In the genomic region with DNA sequence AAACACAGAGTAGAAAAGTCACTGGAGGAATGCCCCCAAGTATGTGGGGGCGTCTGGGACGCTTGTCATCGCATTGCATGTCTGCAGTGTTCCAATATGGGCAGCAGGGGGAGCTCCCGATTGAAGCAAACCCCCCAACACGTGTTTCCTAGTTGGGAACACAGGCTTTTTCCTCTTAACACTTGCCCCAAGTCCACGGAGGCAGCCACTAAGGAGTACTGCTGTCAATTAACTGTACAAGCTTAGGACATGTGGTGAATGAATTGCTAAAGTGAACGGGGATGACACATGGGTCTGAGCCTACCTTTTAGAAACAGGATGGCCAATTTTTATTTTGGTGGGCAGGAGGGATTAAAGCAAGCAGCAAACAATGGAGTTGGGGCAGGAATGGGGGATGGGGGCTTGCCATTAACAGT, we compare ENCODE assay signal across 8 cellular contexts. TPM values are rescaled to one million over a fixed set of nuclear protein-coding genes. Genes with fewer than 3 reads are reported as not detected.
DNase-seq lines count a peak whose midpoint lies in the region; ATAC-seq and TF ChIP-seq lines count a peak whose summit lies in the region.

No MANE protein-coding gene starts in this region.

- H3K4me1 Mint-ChIP-seq in type B pancreatic cell (ENCODE audit: unreplicated experiment) = peaks cover 8% of the 10 kb centered on the region

- peak; percentile 52 for ATAC-seq in HG02642 (IDR thresholded peaks at IDR 0.05; ENCODE audit: poor library complexity, unreplicated experiment)

- DNase-seq in NCI-H2081 treated with DMSO at 0.1 percent for 48 hours (lab: John Stamatoyannopoulos, UW) = peak; percentile 3
- DNase-seq in astrocyte of the cerebellum (ENCODE audit: low read depth) = peak; percentile 20
- peak; percentile 54 for DNase-seq in iris pigment epithelial cell (ENCODE audit: low read depth)
- DNase-seq in type B pancreatic cell (ENCODE audit: extremely low spot score, unreplicated experiment) = no peak
- DNase-seq in NCI-H1436 treated with DMSO at 0.1 percent for 48 hours (lab: John Stamatoyannopoulos, UW) = no peak

- H3K27ac ChIP-seq in C4-2B = no peak overlapping the region

- H3K9me3 Mint-ChIP-seq in type B pancreatic cell = no peaks in the 10 kb centered on the region

- peak overlapping the region; percentile 81 for H3K4me3 Mint-ChIP-seq in type B pancreatic cell

- no peak overlapping the region for H3K27ac Mint-ChIP-seq in type B pancreatic cell

- H3K4me3 ChIP-seq in astrocyte of the cerebellum (ENCODE audit: low read depth, low read length) = no peak overlapping the region

- no peaks in the 10 kb centered on the region for H3K36me3 Mint-ChIP-seq in type B pancreatic cell

- TF ChIP-seq CTCF in C4-2B (conservative IDR thresholded peaks at IDR 0.05) = peak; percentile 93
- TF ChIP-seq CTCF in GM12873 (IDR thresholded peaks at IDR 0.05; ENCODE audit: insufficient read depth, low read depth, low read length, missing control alignments) = peak; percentile 92
- peak; percentile 92 for TF ChIP-seq CTCF in astrocyte of the cerebellum (IDR thresholded peaks at IDR 0.05; ENCODE audit: low read depth, low read length, missing control alignments)
- TF ChIP-seq CTCF in type B pancreatic cell (conservative IDR thresholded peaks at IDR 0.05) = peak; percentile 91

- in situ Hi-C loops in astrocyte of the cerebellum (cut with HindIII; ENCODE audit: low sequenced_read_pairs) = no loop called here

- peaks cover 60% of the 10 kb centered on the region for H3K27me3 Mint-ChIP-seq in type B pancreatic cell

RNA-seq across cellular contexts. Expression of gene GABRB2, which starts 2.2 kb away (rescaled TPM):
- total RNA-seq in type B pancreatic cell (ENCODE audit: low replicate concordance) = 2.5 and 6.6 TPM in 2 replicates

Comparison
In these comparisons a context has a peak if more than half of its experiments do, and no peak if none do; other contexts are left out.
1. DNase-seq: peak in NCI-H2081 treated with DMSO at 0.1 percent for 48 hours (single experiment), astrocyte of the cerebellum (single experiment) and iris pigment epithelial cell (single experiment); none in type B pancreatic cell (single experiment) and NCI-H1436 treated with DMSO at 0.1 percent for 48 hours (single experiment).
2. Peak in every context shown above with its lines, with median percentiles within 50 percentile points of each other: CTCF ChIP-seq.